ENCODE assay signal across 1 cellular context in genomic region chr12:124917135-124917840, GRCh38.
TF ChIP-seq lines count a peak whose summit lies in the region.

No MANE protein-coding gene starts in this region.

TF ChIP-seq in HepG2, 621 proteins besides CTCF, POLR2A, EP300 and RAD21 (continued from another document and continues in another):
- TF ChIP-seq GMEB2 (CRISPR knock-in tag; IDR thresholded peaks at IDR 0.05; ENCODE audit: low read depth) (peak; percentile 88), RFXAP (CRISPR knock-in tag; IDR thresholded peaks at IDR 0.05; ENCODE audit: borderline replicate concordance) (peak; percentile 100), ZMYM3 (CRISPR knock-in tag; IDR thresholded peaks at IDR 0.05) (peak; percentile 59; the same call in 1 of the 2 replicates), MEIS1 (CRISPR knock-in tag; IDR thresholded peaks at IDR 0.05; ENCODE audit: borderline replicate concordance) (peak; percentile 61; the same call in 1 of the 2 replicates), PBX3 (CRISPR knock-in tag; IDR thresholded peaks at IDR 0.05; ENCODE audit: borderline replicate concordance) (0 out of 2 replicates have a peak, but pooled peaks have one; percentile 53), RFX1 (IDR thresholded peaks at IDR 0.05) (peak; percentile 64; the same call in 1 of the 2 replicates), HOXA5 (CRISPR knock-in tag; IDR thresholded peaks at IDR 0.05) (peak; percentile 56; the same call in 1 of the 2 replicates), ZNF746 (CRISPR knock-in tag; IDR thresholded peaks at IDR 0.05) (0 out of 2 replicates have a peak, but pooled peaks have one; percentile 48), ZNF335 (CRISPR knock-in tag; IDR thresholded peaks at IDR 0.05) (0 out of 2 replicates have a peak, but pooled peaks have one; percentile 46), ETV5 (CRISPR knock-in tag; IDR thresholded peaks at IDR 0.05; ENCODE audit: borderline replicate concordance) (peak; percentile 74), ARID2 (CRISPR knock-in tag; IDR thresholded peaks at IDR 0.05; ENCODE audit: borderline replicate concordance) (0 out of 2 replicates have a peak, but pooled peaks have one; percentile 21), ZNF781 (CRISPR knock-in tag; IDR thresholded peaks at IDR 0.05; ENCODE audit: borderline replicate concordance, not compliant biosample characterization) (peak; percentile 36), ZBTB14 (CRISPR knock-in tag; IDR thresholded peaks at IDR 0.05) (no peak), RFX5 (IDR thresholded peaks at IDR 0.05; ENCODE audit: low read depth, low read length) (peak; percentile 96), ZNF44 (CRISPR knock-in tag; IDR thresholded peaks at IDR 0.05) (no peak), CREB1 (IDR thresholded peaks at IDR 0.05) (peak; percentile 73), CREB1 (CRISPR knock-in tag; IDR thresholded peaks at IDR 0.05) (peak; percentile 81), HHEX (CRISPR knock-in tag; IDR thresholded peaks at IDR 0.05) (peak; percentile 47; the same call in 1 of the 2 replicates), ATF1 (CRISPR knock-in tag; IDR thresholded peaks at IDR 0.05) (peak; percentile 81), FOXM1 (CRISPR knock-in tag; IDR thresholded peaks at IDR 0.05) (no peak), ZNF790 (CRISPR knock-in tag; IDR thresholded peaks at IDR 0.05; ENCODE audit: borderline replicate concordance) (peak; percentile 61; the same call in 1 of the 2 replicates), ZNF772 (CRISPR knock-in tag; IDR thresholded peaks at IDR 0.05) (peak; percentile 60; the same call in 1 of the 2 replicates), ATF3 (CRISPR knock-in tag; IDR thresholded peaks at IDR 0.05) (peak; percentile 99), YY1 (IDR thresholded peaks at IDR 0.05; ENCODE audit: insufficient read depth, insufficient replicate concordance, low read depth, low read length) (peak; percentile 82), ZNF782 (CRISPR knock-in tag; IDR thresholded peaks at IDR 0.05; ENCODE audit: borderline replicate concordance) (no peak), ZNF564 (CRISPR knock-in tag; IDR thresholded peaks at IDR 0.05) (no peak), HMG20A (CRISPR knock-in tag; IDR thresholded peaks at IDR 0.05; ENCODE audit: borderline replicate concordance) (peak; percentile 15; the same call in 1 of the 2 replicates), ZNF607 (CRISPR knock-in tag; IDR thresholded peaks at IDR 0.05; ENCODE audit: borderline replicate concordance) (peak; percentile 58; the same call in 1 of the 2 replicates), NFE2L1 (CRISPR knock-in tag; IDR thresholded peaks at IDR 0.05; ENCODE audit: borderline replicate concordance) (peak; percentile 95; the same call in 1 of the 2 replicates), HNRNPLL (IDR thresholded peaks at IDR 0.05; ENCODE audit: low read depth, low read length, poor library complexity, severe bottlenecking) (no peak), NFE2 (CRISPR knock-in tag; IDR thresholded peaks at IDR 0.05) (peak; percentile 43; the same call in 1 of the 2 replicates)
- TF ChIP-seq, protein P1, sequence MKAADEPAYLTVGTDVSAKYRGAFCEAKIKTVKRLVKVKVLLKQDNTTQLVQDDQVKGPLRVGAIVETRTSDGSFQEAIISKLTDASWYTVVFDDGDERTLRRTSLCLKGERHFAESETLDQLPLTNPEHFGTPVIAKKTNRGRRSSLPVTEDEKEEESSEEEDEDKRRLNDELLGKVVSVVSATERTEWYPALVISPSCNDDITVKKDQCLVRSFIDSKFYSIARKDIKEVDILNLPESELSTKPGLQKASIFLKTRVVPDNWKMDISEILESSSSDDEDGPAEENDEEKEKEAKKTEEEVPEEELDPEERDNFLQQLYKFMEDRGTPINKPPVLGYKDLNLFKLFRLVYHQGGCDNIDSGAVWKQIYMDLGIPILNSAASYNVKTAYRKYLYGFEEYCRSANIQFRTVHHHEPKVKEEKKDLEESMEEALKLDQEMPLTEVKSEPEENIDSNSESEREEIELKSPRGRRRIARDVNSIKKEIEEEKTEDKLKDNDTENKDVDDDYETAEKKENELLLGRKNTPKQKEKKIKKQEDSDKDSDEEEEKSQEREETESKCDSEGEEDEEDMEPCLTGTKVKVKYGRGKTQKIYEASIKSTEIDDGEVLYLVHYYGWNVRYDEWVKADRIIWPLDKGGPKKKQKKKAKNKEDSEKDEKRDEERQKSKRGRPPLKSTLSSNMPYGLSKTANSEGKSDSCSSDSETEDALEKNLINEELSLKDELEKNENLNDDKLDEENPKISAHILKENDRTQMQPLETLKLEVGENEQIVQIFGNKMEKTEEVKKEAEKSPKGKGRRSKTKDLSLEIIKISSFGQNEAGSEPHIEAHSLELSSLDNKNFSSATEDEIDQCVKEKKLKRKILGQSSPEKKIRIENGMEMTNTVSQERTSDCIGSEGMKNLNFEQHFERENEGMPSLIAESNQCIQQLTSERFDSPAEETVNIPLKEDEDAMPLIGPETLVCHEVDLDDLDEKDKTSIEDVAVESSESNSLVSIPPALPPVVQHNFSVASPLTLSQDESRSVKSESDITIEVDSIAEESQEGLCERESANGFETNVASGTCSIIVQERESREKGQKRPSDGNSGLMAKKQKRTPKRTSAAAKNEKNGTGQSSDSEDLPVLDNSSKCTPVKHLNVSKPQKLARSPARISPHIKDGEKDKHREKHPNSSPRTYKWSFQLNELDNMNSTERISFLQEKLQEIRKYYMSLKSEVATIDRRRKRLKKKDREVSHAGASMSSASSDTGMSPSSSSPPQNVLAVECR (CRISPR knock-in tag; IDR thresholded peaks at IDR 0.05; ENCODE audit: borderline replicate concordance), result peak; percentile 80; the same call in 1 of the 2 replicates
- TF ChIP-seq, protein P2, sequence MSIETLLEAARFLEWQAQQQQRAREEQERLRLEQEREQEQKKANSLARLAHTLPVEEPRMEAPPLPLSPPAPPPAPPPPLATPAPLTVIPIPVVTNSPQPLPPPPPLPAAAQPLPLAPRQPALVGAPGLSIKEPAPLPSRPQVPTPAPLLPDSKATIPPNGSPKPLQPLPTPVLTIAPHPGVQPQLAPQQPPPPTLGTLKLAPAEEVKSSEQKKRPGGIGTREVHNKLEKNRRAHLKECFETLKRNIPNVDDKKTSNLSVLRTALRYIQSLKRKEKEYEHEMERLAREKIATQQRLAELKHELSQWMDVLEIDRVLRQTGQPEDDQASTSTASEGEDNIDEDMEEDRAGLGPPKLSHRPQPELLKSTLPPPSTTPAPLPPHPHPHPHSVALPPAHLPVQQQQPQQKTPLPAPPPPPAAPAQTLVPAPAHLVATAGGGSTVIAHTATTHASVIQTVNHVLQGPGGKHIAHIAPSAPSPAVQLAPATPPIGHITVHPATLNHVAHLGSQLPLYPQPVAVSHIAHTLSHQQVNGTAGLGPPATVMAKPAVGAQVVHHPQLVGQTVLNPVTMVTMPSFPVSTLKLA (IDR thresholded peaks at IDR 0.05), result peak; percentile 22
- TF ChIP-seq, protein P3, sequence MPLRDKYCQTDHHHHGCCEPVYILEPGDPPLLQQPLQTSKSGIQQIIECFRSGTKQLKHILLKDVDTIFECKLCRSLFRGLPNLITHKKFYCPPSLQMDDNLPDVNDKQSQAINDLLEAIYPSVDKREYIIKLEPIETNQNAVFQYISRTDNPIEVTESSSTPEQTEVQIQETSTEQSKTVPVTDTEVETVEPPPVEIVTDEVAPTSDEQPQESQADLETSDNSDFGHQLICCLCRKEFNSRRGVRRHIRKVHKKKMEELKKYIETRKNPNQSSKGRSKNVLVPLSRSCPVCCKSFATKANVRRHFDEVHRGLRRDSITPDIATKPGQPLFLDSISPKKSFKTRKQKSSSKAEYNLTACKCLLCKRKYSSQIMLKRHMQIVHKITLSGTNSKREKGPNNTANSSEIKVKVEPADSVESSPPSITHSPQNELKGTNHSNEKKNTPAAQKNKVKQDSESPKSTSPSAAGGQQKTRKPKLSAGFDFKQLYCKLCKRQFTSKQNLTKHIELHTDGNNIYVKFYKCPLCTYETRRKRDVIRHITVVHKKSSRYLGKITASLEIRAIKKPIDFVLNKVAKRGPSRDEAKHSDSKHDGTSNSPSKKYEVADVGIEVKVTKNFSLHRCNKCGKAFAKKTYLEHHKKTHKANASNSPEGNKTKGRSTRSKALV (CRISPR knock-in tag; IDR thresholded peaks at IDR 0.05), result peak; percentile 51; the same call in 1 of the 2 replicates
- TF ChIP-seq, protein P4, sequence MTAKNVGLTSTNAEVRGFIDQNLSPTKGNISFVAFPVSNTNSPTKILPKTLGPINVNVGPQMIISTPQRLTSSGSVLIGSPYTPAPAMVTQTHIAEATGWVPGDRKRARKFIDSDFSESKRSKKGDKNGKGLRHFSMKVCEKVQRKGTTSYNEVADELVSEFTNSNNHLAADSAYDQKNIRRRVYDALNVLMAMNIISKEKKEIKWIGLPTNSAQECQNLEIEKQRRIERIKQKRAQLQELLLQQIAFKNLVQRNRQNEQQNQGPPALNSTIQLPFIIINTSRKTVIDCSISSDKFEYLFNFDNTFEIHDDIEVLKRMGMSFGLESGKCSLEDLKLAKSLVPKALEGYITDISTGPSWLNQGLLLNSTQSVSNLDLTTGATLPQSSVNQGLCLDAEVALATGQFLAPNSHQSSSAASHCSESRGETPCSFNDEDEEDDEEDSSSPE (CRISPR knock-in tag; IDR thresholded peaks at IDR 0.05), result peak; percentile 70
- TF ChIP-seq, protein P5, sequence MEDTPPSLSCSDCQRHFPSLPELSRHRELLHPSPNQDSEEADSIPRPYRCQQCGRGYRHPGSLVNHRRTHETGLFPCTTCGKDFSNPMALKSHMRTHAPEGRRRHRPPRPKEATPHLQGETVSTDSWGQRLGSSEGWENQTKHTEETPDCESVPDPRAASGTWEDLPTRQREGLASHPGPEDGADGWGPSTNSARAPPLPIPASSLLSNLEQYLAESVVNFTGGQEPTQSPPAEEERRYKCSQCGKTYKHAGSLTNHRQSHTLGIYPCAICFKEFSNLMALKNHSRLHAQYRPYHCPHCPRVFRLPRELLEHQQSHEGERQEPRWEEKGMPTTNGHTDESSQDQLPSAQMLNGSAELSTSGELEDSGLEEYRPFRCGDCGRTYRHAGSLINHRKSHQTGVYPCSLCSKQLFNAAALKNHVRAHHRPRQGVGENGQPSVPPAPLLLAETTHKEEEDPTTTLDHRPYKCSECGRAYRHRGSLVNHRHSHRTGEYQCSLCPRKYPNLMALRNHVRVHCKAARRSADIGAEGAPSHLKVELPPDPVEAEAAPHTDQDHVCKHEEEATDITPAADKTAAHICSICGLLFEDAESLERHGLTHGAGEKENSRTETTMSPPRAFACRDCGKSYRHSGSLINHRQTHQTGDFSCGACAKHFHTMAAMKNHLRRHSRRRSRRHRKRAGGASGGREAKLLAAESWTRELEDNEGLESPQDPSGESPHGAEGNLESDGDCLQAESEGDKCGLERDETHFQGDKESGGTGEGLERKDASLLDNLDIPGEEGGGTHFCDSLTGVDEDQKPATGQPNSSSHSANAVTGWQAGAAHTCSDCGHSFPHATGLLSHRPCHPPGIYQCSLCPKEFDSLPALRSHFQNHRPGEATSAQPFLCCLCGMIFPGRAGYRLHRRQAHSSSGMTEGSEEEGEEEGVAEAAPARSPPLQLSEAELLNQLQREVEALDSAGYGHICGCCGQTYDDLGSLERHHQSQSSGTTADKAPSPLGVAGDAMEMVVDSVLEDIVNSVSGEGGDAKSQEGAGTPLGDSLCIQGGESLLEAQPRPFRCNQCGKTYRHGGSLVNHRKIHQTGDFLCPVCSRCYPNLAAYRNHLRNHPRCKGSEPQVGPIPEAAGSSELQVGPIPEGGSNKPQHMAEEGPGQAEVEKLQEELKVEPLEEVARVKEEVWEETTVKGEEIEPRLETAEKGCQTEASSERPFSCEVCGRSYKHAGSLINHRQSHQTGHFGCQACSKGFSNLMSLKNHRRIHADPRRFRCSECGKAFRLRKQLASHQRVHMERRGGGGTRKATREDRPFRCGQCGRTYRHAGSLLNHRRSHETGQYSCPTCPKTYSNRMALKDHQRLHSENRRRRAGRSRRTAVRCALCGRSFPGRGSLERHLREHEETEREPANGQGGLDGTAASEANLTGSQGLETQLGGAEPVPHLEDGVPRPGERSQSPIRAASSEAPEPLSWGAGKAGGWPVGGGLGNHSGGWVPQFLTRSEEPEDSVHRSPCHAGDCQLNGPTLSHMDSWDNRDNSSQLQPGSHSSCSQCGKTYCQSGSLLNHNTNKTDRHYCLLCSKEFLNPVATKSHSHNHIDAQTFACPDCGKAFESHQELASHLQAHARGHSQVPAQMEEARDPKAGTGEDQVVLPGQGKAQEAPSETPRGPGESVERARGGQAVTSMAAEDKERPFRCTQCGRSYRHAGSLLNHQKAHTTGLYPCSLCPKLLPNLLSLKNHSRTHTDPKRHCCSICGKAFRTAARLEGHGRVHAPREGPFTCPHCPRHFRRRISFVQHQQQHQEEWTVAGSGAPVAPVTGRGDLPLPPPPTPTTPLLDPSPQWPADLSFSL (CRISPR knock-in tag; IDR thresholded peaks at IDR 0.05), result peak; percentile 53
